ENCODE assay signal across 7 cellular contexts in the genomic region with DNA sequence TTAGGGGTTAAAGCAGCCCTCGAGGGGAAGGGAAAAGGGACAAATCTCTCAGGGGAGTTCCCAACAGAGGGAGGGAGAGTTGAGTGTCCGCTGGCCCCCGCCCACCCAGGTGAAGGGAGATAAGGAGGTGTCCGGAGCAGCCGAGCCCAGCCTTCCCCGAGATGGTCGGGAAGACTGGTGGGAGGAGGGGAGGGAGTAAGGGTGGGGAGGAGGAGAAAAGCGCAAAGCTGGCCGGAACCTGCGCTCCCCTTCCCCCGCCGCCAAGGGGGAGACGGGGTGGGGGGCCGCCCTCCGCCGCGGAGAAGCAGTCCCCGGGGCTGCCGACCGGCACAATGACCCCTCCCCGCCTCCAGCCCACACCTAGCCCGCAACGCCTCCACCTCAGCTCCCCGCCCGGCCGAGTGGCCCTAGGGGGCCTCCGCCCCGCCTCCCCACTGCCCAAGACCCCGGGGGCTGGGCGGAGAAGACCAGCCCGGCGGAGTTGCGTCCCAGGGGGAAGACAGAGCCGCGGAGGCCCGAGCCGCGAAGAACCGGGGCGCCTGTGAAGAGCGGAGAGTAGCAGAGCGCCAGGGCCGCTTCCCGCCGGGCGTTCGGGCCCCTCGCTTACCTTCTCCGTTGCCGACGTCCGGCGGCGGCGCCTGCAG. TPM values are rescaled to one million over a fixed set of nuclear protein-coding genes. Genes with fewer than 3 reads are reported as not detected.
DNase-seq lines count a peak whose midpoint lies in the region; ATAC-seq and TF ChIP-seq lines count a peak whose summit lies in the region.

No MANE protein-coding gene starts in this region.

- H3K36me3 ChIP-seq in HCT116 (ENCODE audit: control insufficient read depth in 1 of 2, insufficient read depth in 2 of 2, low read length in 2 of 2) = no peaks in the 10 kb centered on the region
- no peaks in the 10 kb centered on the region for H3K36me3 ChIP-seq in effector memory CD4-positive, alpha-beta T cell (ENCODE audit: control insufficient read depth, insufficient read depth, low read length)
- H3K36me3 ChIP-seq in mesodermal cell (ENCODE audit: control insufficient read depth, insufficient read depth, low read length) = peaks cover 12% of the 10 kb centered on the region

- H3K27ac Mint-ChIP-seq in activated CD4-positive, alpha-beta T cell treated with anti-CD3 and anti-CD28 coated beads, Interleukin-2, amount 10 ng/mL, durations not matched to agents 24 days and 14 days = peak overlapping the region; percentile 92

- BruUV-seq in HCT116 (replicated peaks; lab: Mats Ljungman, UMichigan) = no TSS peak

- no peaks in the 10 kb centered on the region for H3K9me3 Mint-ChIP-seq in activated CD4-positive, alpha-beta T cell treated with anti-CD3 and anti-CD28 coated beads, Interleukin-2, amount 10 ng/mL, durations not matched to agents 24 days and 14 days

- no peak overlapping the region for H2AFZ ChIP-seq in HCT116 (ENCODE audit: low read depth, low read length, poor library complexity, severe bottlenecking)

- H3K9me2 ChIP-seq in HCT116 (ENCODE audit: insufficient read depth) = no peaks in the 10 kb centered on the region

- DNase-seq in HCT116 (ENCODE audit: low read depth, low spot score) = no peak
- peak; percentile 73 for DNase-seq in NB4 (ENCODE audit: low read depth)
- peak; percentile 80 for DNase-seq in activated CD4-positive, alpha-beta T cell treated with anti-CD3 and anti-CD28 coated beads, Interleukin-2, amount 10 ng/mL, durations not matched to agents 24 days and 14 days
- DNase-seq in effector memory CD4-positive, alpha-beta T cell = peak; percentile 3 to 28 (median 26)
- peak; percentile 1 to 7 for DNase-seq in stimulated activated CD8-positive, alpha-beta memory T cell treated with anti-CD3 and anti-CD28 coated beads, Interleukin-4, amount 100 ng/mL, for 4 hours (ENCODE audit: low read depth in 2 of 2, low spot score in 1 of 2)

- peak overlapping the region; percentile 98 for H3K4me3 Mint-ChIP-seq in activated CD4-positive, alpha-beta T cell treated with anti-CD3 and anti-CD28 coated beads, Interleukin-2, amount 10 ng/mL, durations not matched to agents 24 days and 14 days

- peak overlapping the region; percentile 82 for H3K9ac ChIP-seq in HCT116 (ENCODE audit: low read length)

- peaks cover 55% of the 10 kb centered on the region for H3K79me2 ChIP-seq in HCT116 (ENCODE audit: insufficient read depth, low read length)

- peak overlapping the region; percentile 90 for H3K27ac ChIP-seq in HCT116 (ENCODE audit: low read depth, low read length)
- H3K27ac ChIP-seq in effector memory CD4-positive, alpha-beta T cell (ENCODE audit: insufficient read depth, low read length, poor library complexity, severe bottlenecking) = peak overlapping the region; percentile 88
- peak overlapping the region; percentile 85 for H3K27ac ChIP-seq in mesodermal cell (ENCODE audit: low read depth, low read length, severe bottlenecking)

- TF ChIP-seq RAD21 in HCT116 (IDR thresholded peaks at IDR 0.05; ENCODE audit: low read depth) = no peak

- H3K27me3 Mint-ChIP-seq in activated CD4-positive, alpha-beta T cell treated with anti-CD3 and anti-CD28 coated beads, Interleukin-2, amount 10 ng/mL, durations not matched to agents 24 days and 14 days = no peaks in the 10 kb centered on the region

- RAD21 ChIA-PET in HCT116 (lab: Charles Lee; ENCODE audit: low non-redundant PET in 1 of 2, low total read pairs in 2 of 2, uncharacterized antibody in 2 of 2, unreplicated experiment in 2 of 2) = no interaction called here

- 0% methylated on average over 21 to 39 of the region's 55 CpGs for WGBS in mesodermal cell (ENCODE audit: insufficient coverage in 2 of 2), 2 experiments

- no peak for TF ChIP-seq CTCF in GM12875 (IDR thresholded peaks at IDR 0.05; ENCODE audit: borderline replicate concordance, insufficient read depth, low read depth, low read length)
- no peak for TF ChIP-seq CTCF in HCT116 (IDR thresholded peaks at IDR 0.05 in 2 of 3, conservative IDR thresholded peaks at IDR 0.05 in 1 of 3; ENCODE audit: borderline replicate concordance in 1 of 3, insufficient read depth in 1 of 3, low read depth in 2 of 3, low read length in 2 of 3)
- TF ChIP-seq CTCF in NB4 (IDR thresholded peaks at IDR 0.05; ENCODE audit: low read depth, low read length) = no peak

- H3K4me1 ChIP-seq in HCT116 (ENCODE audit: control insufficient read depth in 1 of 2, insufficient read depth in 2 of 2, low read length in 2 of 2) (peaks cover 5 to 13% of the 10 kb centered on the region in 2 experiments; a peak in 3 of 4 replicates), mesodermal cell (ENCODE audit: control insufficient read depth, insufficient read depth, low read length, poor library complexity, severe bottlenecking) (peaks cover 11% of the 10 kb centered on the region)
- peaks cover 10% of the 10 kb centered on the region for H3K4me1 ChIP-seq in effector memory CD4-positive, alpha-beta T cell (ENCODE audit: control insufficient read depth, insufficient read depth, low read length, poor library complexity, severe bottlenecking)

- intact Hi-C loops in HCT116 (cut with micrococcal nuclease) = loop anchor here (1.0 to 5.0 kb wide), 3 partner anchors 43 to 227 kb away; no protein-coding TSS in a partner anchor
- intact Hi-C loops in activated CD4-positive, alpha-beta T cell treated with anti-CD3 and anti-CD28 coated beads, Interleukin-2, amount 10 ng/mL, durations not matched to agents 24 days and 14 days (cut with micrococcal nuclease) = loop anchor here (1.0 to 2.0 kb wide), 5 partner anchors 174 to 755 kb away; partner anchors contain the start of genes ALG8, CLNS1A, INTS4 and KCTD21

- H3K36me3 Mint-ChIP-seq in activated CD4-positive, alpha-beta T cell treated with anti-CD3 and anti-CD28 coated beads, Interleukin-2, amount 10 ng/mL, durations not matched to agents 24 days and 14 days (ENCODE audit: low read depth) = peaks cover 6% of the 10 kb centered on the region

- TF ChIP-seq POLR2A in HCT116 (IDR thresholded peaks at IDR 0.05; ENCODE audit: borderline replicate concordance, extremely low read depth, insufficient read depth, insufficient read length) (no peak), NB4 (IDR thresholded peaks at IDR 0.05; ENCODE audit: extremely low read depth, insufficient read length) (no peak)

- CTCF ChIA-PET in HCT116 (lab: Charles Lee) = no interaction called here

- peak; percentile 39 for ATAC-seq in HCT116

- peak overlapping the region; percentile 81 for H3K4me2 ChIP-seq in HCT116 (ENCODE audit: low read length)

- peaks cover 30% of the 10 kb centered on the region for H3K4me1 Mint-ChIP-seq in activated CD4-positive, alpha-beta T cell treated with anti-CD3 and anti-CD28 coated beads, Interleukin-2, amount 10 ng/mL, durations not matched to agents 24 days and 14 days

- peak overlapping the region; percentile 93 for H3K4me3 ChIP-seq in GM12875 (ENCODE audit: low read depth, low read length)
- H3K4me3 ChIP-seq in HCT116 (replicated peaks in 1 of 2; ENCODE audit: low read depth in 1 of 2, low read length in 2 of 2) = peak overlapping the region; percentile 78 to 91
- H3K4me3 ChIP-seq in NB4 (ENCODE audit: low read depth, low read length) = peak overlapping the region; percentile 90
- H3K4me3 ChIP-seq in effector memory CD4-positive, alpha-beta T cell (ENCODE audit: insufficient read depth, low read depth, low read length, poor library complexity, severe bottlenecking) = peak overlapping the region; percentile 99
- peak overlapping the region; percentile 100 for H3K4me3 ChIP-seq in mesodermal cell (ENCODE audit: extremely low read depth, insufficient read depth, low read length, poor library complexity, severe bottlenecking)

- no peaks in the 10 kb centered on the region; the same call in 1 of the 2 replicates for H4K20me1 ChIP-seq in HCT116 (ENCODE audit: insufficient read depth)

- H3K9me3 ChIP-seq in HCT116 (ENCODE audit: control insufficient read depth in 1 of 2, insufficient read depth in 1 of 2, low read depth in 1 of 2, low read length in 2 of 2) (peaks cover 0 to under 1% of the 10 kb centered on the region in 2 experiments; a peak in 1 of 4 replicates), mesodermal cell (ENCODE audit: control insufficient read depth, low read length) (no peaks in the 10 kb centered on the region)
- H3K9me3 ChIP-seq in effector memory CD4-positive, alpha-beta T cell (ENCODE audit: control insufficient read depth, low read length) = no peaks in the 10 kb centered on the region

- no peaks in the 10 kb centered on the region for H3K27me3 ChIP-seq in HCT116 (ENCODE audit: insufficient read depth, low read length)
- H3K27me3 ChIP-seq in effector memory CD4-positive, alpha-beta T cell (replicated peaks; ENCODE audit: control insufficient read depth, insufficient read depth, low read length, poor library complexity, severe bottlenecking) = no peaks in the 10 kb centered on the region

- POLR2A ChIA-PET in HCT116 (lab: Charles Lee) = interaction anchor here (1.2 kb wide), 1 partner anchor 175 kb away, joined by 3 read pairs; the partner anchor contains the start of gene INTS4

TF ChIP-seq in HCT116, 20 proteins besides CTCF, POLR2A, EP300 and RAD21:
- TF ChIP-seq TCF7L2 (IDR thresholded peaks at IDR 0.05; ENCODE audit: borderline replicate concordance, extremely low read depth, insufficient read depth, insufficient read length) (no peak), POLR2AphosphoS5 (IDR thresholded peaks at IDR 0.05; ENCODE audit: low read depth, low read length) (no peak), ZFX (IDR thresholded peaks at IDR 0.05) (peak; percentile 74), ZNF274 (IDR thresholded peaks at IDR 0.05; ENCODE audit: low read depth, low read length) (no peak)
- TF ChIP-seq, protein P1, sequence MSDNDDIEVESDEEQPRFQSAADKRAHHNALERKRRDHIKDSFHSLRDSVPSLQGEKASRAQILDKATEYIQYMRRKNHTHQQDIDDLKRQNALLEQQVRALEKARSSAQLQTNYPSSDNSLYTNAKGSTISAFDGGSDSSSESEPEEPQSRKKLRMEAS (IDR thresholded peaks at IDR 0.05) = no peak

RNA-seq across cellular contexts. Expression of gene RSF1, which starts 0.5 kb away (rescaled TPM):
- total RNA-seq in HCT116 (2021; ENCODE audit: unreplicated experiment) = 43.1 TPM
- polyA plus RNA-seq in HCT116 (2012) = 25.9 and 35.7 TPM in 2 replicates
- 45.3 and 47.6 TPM in 2 replicates for total RNA-seq in activated CD4-positive, alpha-beta T cell treated with anti-CD3 and anti-CD28 coated beads, Interleukin-2, amount 10 ng/mL, durations not matched to agents 24 days and 14 days
- 46.0 TPM for polyA plus RNA-seq in mesodermal cell (2013, experiment 1 of 2)
- polyA plus RNA-seq in mesodermal cell (2013, experiment 2 of 2) = 60.7 TPM

RNA-seq across cellular contexts. Expression of gene AAMDC, which starts 0.9 kb away (rescaled TPM):
- 11.2 TPM for total RNA-seq in HCT116 (2021; ENCODE audit: unreplicated experiment)
- 25.1 and 25.5 TPM in 2 replicates for polyA plus RNA-seq in HCT116 (2012)
- total RNA-seq in activated CD4-positive, alpha-beta T cell treated with anti-CD3 and anti-CD28 coated beads, Interleukin-2, amount 10 ng/mL, durations not matched to agents 24 days and 14 days = 1.3 and 1.4 TPM in 2 replicates
- polyA plus RNA-seq in mesodermal cell (2013, experiment 1 of 2) = 39.5 TPM
- 40.2 TPM for polyA plus RNA-seq in mesodermal cell (2013, experiment 2 of 2)
